13 cellular contexts compared by ENCODE assay signal in the genomic region with DNA sequence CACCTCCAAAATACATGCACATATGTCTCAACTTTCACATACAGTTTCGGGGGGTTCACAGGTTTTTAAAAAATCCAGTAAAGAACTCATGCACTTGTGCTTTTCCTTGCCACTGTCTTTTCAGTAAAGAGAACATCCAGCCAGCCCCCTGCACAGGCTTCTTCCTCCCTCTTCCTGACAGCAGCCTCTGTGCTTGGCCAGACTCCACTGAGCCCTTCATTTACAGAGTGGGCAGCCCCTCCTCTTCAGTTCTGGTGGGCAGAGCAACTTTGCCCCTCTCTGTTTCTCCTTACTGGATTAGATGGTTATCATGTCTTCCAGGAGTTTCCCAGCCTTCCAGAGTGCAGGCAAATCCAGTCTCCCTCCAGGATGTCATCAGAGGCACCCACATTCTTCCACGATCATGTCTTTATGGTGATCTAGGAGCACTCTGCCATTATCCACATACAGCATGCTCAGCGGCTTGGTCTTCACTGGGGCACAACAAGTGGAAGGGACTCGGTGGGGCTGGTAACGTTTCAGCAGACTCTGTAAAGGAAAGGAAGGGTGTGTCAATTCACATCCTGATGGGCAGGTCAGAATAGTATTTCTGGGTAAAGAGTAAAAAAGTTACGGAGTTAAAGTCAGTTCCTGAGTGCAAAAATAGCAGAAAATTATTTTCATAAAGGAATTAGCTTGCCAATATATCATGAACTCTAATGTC. TPM values are rescaled to one million over a fixed set of nuclear protein-coding genes. Genes with fewer than 3 reads are reported as not detected.
DNase-seq lines count a peak whose midpoint lies in the region; ATAC-seq and TF ChIP-seq lines count a peak whose summit lies in the region.
"Had no signal": no experiment of that assay in that cellular context is flagged by ENCODE, and none has a peak within 500 bp of the region (broad histone marks: within the 10 kb centered on the region; RNA-seq: fewer than 3 reads in every experiment).

No MANE protein-coding gene starts in this region.

- H3K4me3 Mint-ChIP-seq in activated T-helper 1 cell treated with anti-CD3 and anti-CD28 coated beads, Interleukin-12 subunit alpha, Interleukin-12 subunit beta, Interleukin-2, Interleukin-4 antibody, amounts not matched to agents 30 ng/mL and 10 ng/mL and 1 ng/mL, durations not matched to agents 14 hours and 24 hours and 36 hours = peak overlapping the region; percentile 68

- no peaks in the 10 kb centered on the region for H3K9me3 ChIP-seq in right cardiac atrium (ENCODE audit: control insufficient read depth, low read length)
- H3K9me3 ChIP-seq in mononuclear cell (ENCODE audit: low read depth, low read length) = no peaks in the 10 kb centered on the region
- no peaks in the 10 kb centered on the region for H3K9me3 ChIP-seq in vagina
- H3K9me3 ChIP-seq: esophagus squamous epithelium had no signal

- DNase-seq in right cardiac atrium (peak in 1 of 3 donors; percentile 54), left cardiac atrium (no peak), vagina (ENCODE audit: extremely low spot score in 2 of 2) (no peak), GM20000 (ENCODE audit: low spot score) (no peak), NCI-H1105 (lab: John Stamatoyannopoulos, UW) (no peak)
- no peak for DNase-seq in activated T-helper 1 cell treated with anti-CD3 and anti-CD28 coated beads, Interleukin-12 subunit alpha, Interleukin-12 subunit beta, Interleukin-2, Interleukin-4 antibody, amounts not matched to agents 30 ng/mL and 10 ng/mL and 1 ng/mL, durations not matched to agents 14 hours and 24 hours and 36 hours (ENCODE audit: low spot score)
- DNase-seq in stimulated activated CD4-positive, alpha-beta T cell treated with anti-CD3 and anti-CD28 coated beads, Interleukin-4, amount 100 ng/mL, for 1 hour = no peak
- DNase-seq: activated CD8-positive, alpha-beta memory T cell treated with anti-CD3 and anti-CD28 coated beads, Interleukin-2, amount 50 U/mL, for 48 hours; esophagus squamous epithelium had no signal

- peaks cover 0 to 6% of the 10 kb centered on the region in 2 donors for H3K36me3 ChIP-seq in vagina

- peaks cover 33% of the 10 kb centered on the region for H3K4me1 ChIP-seq in right cardiac atrium (ENCODE audit: control insufficient read depth, insufficient read depth, low read length)
- H3K4me1 ChIP-seq in mononuclear cell (ENCODE audit: insufficient read depth, low read length) = peaks cover 12% of the 10 kb centered on the region
- peaks cover 36% of the 10 kb centered on the region for H3K4me1 ChIP-seq in vagina

- ATAC-seq in right cardiac atrium = peak in 1 of 2 donors; percentile 19
- no peak for ATAC-seq in left cardiac atrium
- ATAC-seq: K562 had no signal

- TF ChIP-seq POLR2A in vagina (IDR thresholded peaks at IDR 0.05) = no peak

- intact Hi-C loops in right cardiac atrium (cut with DNase I) = no loop called here
- intact Hi-C loops in left cardiac atrium (cut with DNase I) = no loop called here
- intact Hi-C loops in activated T-helper 1 cell treated with anti-CD3 and anti-CD28 coated beads, Interleukin-12 subunit alpha, Interleukin-12 subunit beta, Interleukin-2, Interleukin-4 antibody, amounts not matched to agents 30 ng/mL and 10 ng/mL and 1 ng/mL, durations not matched to agents 14 hours and 24 hours and 36 hours (cut with micrococcal nuclease) = no loop called here
- intact Hi-C loops in vagina (cut with DNase I) = no loop called here

- peak overlapping the region; percentile 10 for H3K27ac Mint-ChIP-seq in activated T-helper 1 cell treated with anti-CD3 and anti-CD28 coated beads, Interleukin-12 subunit alpha, Interleukin-12 subunit beta, Interleukin-2, Interleukin-4 antibody, amounts not matched to agents 30 ng/mL and 10 ng/mL and 1 ng/mL, durations not matched to agents 14 hours and 24 hours and 36 hours

- TF ChIP-seq CTCF in vagina (IDR thresholded peaks at IDR 0.05) = no peak
- no peak for TF ChIP-seq CTCF in GM20000 (IDR thresholded peaks at IDR 0.05; ENCODE audit: extremely low read depth, missing control alignments)

- H3K27me3 Mint-ChIP-seq in activated T-helper 1 cell treated with anti-CD3 and anti-CD28 coated beads, Interleukin-12 subunit alpha, Interleukin-12 subunit beta, Interleukin-2, Interleukin-4 antibody, amounts not matched to agents 30 ng/mL and 10 ng/mL and 1 ng/mL, durations not matched to agents 14 hours and 24 hours and 36 hours (ENCODE audit: insufficient read depth) = peaks cover 5% of the 10 kb centered on the region

- H3K36me3 Mint-ChIP-seq in activated T-helper 1 cell treated with anti-CD3 and anti-CD28 coated beads, Interleukin-12 subunit alpha, Interleukin-12 subunit beta, Interleukin-2, Interleukin-4 antibody, amounts not matched to agents 30 ng/mL and 10 ng/mL and 1 ng/mL, durations not matched to agents 14 hours and 24 hours and 36 hours (ENCODE audit: low read depth) = peaks cover 8% of the 10 kb centered on the region

- H3K27ac ChIP-seq in right cardiac atrium (ENCODE audit: low read length) (peak overlapping the region; percentile 41), vagina (peak overlapping the region; percentile 10)

- peaks cover 25% of the 10 kb centered on the region for H3K4me1 Mint-ChIP-seq in activated T-helper 1 cell treated with anti-CD3 and anti-CD28 coated beads, Interleukin-12 subunit alpha, Interleukin-12 subunit beta, Interleukin-2, Interleukin-4 antibody, amounts not matched to agents 30 ng/mL and 10 ng/mL and 1 ng/mL, durations not matched to agents 14 hours and 24 hours and 36 hours (ENCODE audit: low read depth)

- H3K4me3 ChIP-seq in right cardiac atrium (ENCODE audit: low read length) (no peak overlapping the region), mononuclear cell (ENCODE audit: low read length) (peak overlapping the region; percentile 15), vagina (no peak overlapping the region)
- H3K4me3 ChIP-seq: esophagus squamous epithelium, K562 had no signal

- H3K27me3 ChIP-seq in right cardiac atrium (ENCODE audit: control insufficient read depth, insufficient read depth) = no peaks in the 10 kb centered on the region
- no peaks in the 10 kb centered on the region for H3K27me3 ChIP-seq in mononuclear cell (ENCODE audit: insufficient read depth, low read length)
- no peaks in the 10 kb centered on the region for H3K27me3 ChIP-seq in vagina
- H3K27me3 ChIP-seq: esophagus squamous epithelium had no signal

- 59% methylated on average over 6 of the region's 6 CpGs for WGBS in right cardiac atrium

- H3K9me3 Mint-ChIP-seq in activated T-helper 1 cell treated with anti-CD3 and anti-CD28 coated beads, Interleukin-12 subunit alpha, Interleukin-12 subunit beta, Interleukin-2, Interleukin-4 antibody, amounts not matched to agents 30 ng/mL and 10 ng/mL and 1 ng/mL, durations not matched to agents 14 hours and 24 hours and 36 hours = no peaks in the 10 kb centered on the region

RNA-seq across cellular contexts. Expression of gene NODAL, which starts 8.8 kb away (rescaled TPM):
- total RNA-seq in right cardiac atrium (not detected), left cardiac atrium (not detected), mononuclear cell (not detected), vagina (not detected)
- not detected for polyA plus RNA-seq in right cardiac atrium
- not detected in 2 replicates for total RNA-seq in activated T-helper 1 cell treated with anti-CD3 and anti-CD28 coated beads, Interleukin-12 subunit alpha, Interleukin-12 subunit beta, Interleukin-2, Interleukin-4 antibody, amounts not matched to agents 30 ng/mL and 10 ng/mL and 1 ng/mL, durations not matched to agents 14 hours and 24 hours and 36 hours
- total RNA-seq: esophagus squamous epithelium, K562, lung microvascular endothelial cell, subcutaneous adipose tissue had no signal
- polyA plus RNA-seq: K562 had no signal

RNA-seq across cellular contexts. Expression of gene EIF4EBP2, which starts 28.8 kb away (rescaled TPM):
- total RNA-seq in right cardiac atrium (10 to 100 TPM; 69.7 to 91.1 (median 78.0) TPM), left cardiac atrium (100 to 1,000 TPM in 1 of 2 donors, 10 to 100 TPM in 1; 82.9 to 101 TPM), mononuclear cell (29.8 TPM), vagina (47.4 TPM)
- 29.6 TPM for polyA plus RNA-seq in right cardiac atrium
- 36.6 and 37.7 TPM in 2 replicates for total RNA-seq in activated T-helper 1 cell treated with anti-CD3 and anti-CD28 coated beads, Interleukin-12 subunit alpha, Interleukin-12 subunit beta, Interleukin-2, Interleukin-4 antibody, amounts not matched to agents 30 ng/mL and 10 ng/mL and 1 ng/mL, durations not matched to agents 14 hours and 24 hours and 36 hours

RNA-seq across cellular contexts. Expression of gene PALD1, which starts 45.9 kb away (rescaled TPM):
- total RNA-seq in right cardiac atrium = 1 to 10 TPM; 4.3 to 7.7 (median 5.7) TPM
- 2.8 TPM for polyA plus RNA-seq in right cardiac atrium
- total RNA-seq in left cardiac atrium = 1 to 10 TPM; 4.4 to 8.3 TPM
- total RNA-seq in activated T-helper 1 cell treated with anti-CD3 and anti-CD28 coated beads, Interleukin-12 subunit alpha, Interleukin-12 subunit beta, Interleukin-2, Interleukin-4 antibody, amounts not matched to agents 30 ng/mL and 10 ng/mL and 1 ng/mL, durations not matched to agents 14 hours and 24 hours and 36 hours = 0.83 and 0.88 TPM in 2 replicates
- total RNA-seq in mononuclear cell = 0.52 TPM
- total RNA-seq in vagina = 6.9 TPM

RNA-seq across cellular contexts. Expression of gene LRRC20, which starts 50.3 kb away (rescaled TPM):
- 10 to 100 TPM; 17.7 to 46.4 (median 37.0) TPM for total RNA-seq in right cardiac atrium
- 33.4 TPM for polyA plus RNA-seq in right cardiac atrium
- 10 to 100 TPM; 17.6 to 43.3 TPM for total RNA-seq in left cardiac atrium
- total RNA-seq in activated T-helper 1 cell treated with anti-CD3 and anti-CD28 coated beads, Interleukin-12 subunit alpha, Interleukin-12 subunit beta, Interleukin-2, Interleukin-4 antibody, amounts not matched to agents 30 ng/mL and 10 ng/mL and 1 ng/mL, durations not matched to agents 14 hours and 24 hours and 36 hours = 14.6 and 14.9 TPM in 2 replicates
- 0.94 TPM for total RNA-seq in mononuclear cell
- total RNA-seq in vagina = 10.8 TPM
